Comparison of ENCODE assay signal across 23 cellular contexts in genomic region chr9:133803028-133803585, GRCh38.
DNase-seq lines count a peak whose midpoint lies in the region; ATAC-seq and TF ChIP-seq lines count a peak whose summit lies in the region.
"Had no signal": no experiment of that assay in that cellular context is flagged by ENCODE, and none has a peak within 500 bp of the region (broad histone marks: within the 10 kb centered on the region; RNA-seq: fewer than 3 reads in every experiment).

No MANE protein-coding gene starts in this region.

- no peaks in the 10 kb centered on the region for H3K4me1 Mint-ChIP-seq in CD14-positive monocyte
- H3K4me1 Mint-ChIP-seq: activated naive CD8-positive, alpha-beta T cell treated with anti-CD3 and anti-CD28 coated beads, Interleukin-2, amount 10 ng/mL, durations not matched to agents 7 days and 5 days; stimulated activated naive CD8-positive, alpha-beta T cell treated with anti-CD3 and anti-CD28 coated beads, Interleukin-15, amount 100 ng/mL, for 72 hours had no signal

- intact Hi-C loops in adrenal gland (cut with DNase I) = no loop called here
- intact Hi-C loops in sciatic nerve (cut with DNase I) = no loop called here
- intact Hi-C loops in CD14-positive monocyte (cut with micrococcal nuclease) = no loop called here

- H3K9me3 ChIP-seq in adrenal gland (replicated peaks in 1 of 3) = no peaks in the 10 kb centered on the region
- H3K9me3 ChIP-seq: psoas muscle, SJCRH30, spleen, upper lobe of left lung had no signal

- H3K4me3 ChIP-seq in adrenal gland = no peak overlapping the region
- H3K4me3 ChIP-seq: psoas muscle, SJCRH30, spleen, upper lobe of left lung had no signal

- H3K27ac ChIP-seq in adrenal gland = peak overlapping the region in 4 of 5 donors; percentile 7 to 41 (median 34)
- H3K27ac ChIP-seq: psoas muscle, SJCRH30, spleen, upper lobe of left lung, WERI-Rb-1 had no signal

- 36 to 52% (median 46%) methylated on average over 11 to 21 of the region's 21 CpGs for WGBS in adrenal gland, 4 donors

- peak; percentile 79 for DNase-seq in GM03348 (ENCODE audit: low spot score)
- peak; percentile 70 to 91 (median 89) for DNase-seq in adrenal gland
- DNase-seq in glomerular visceral epithelial cell (ENCODE audit: extremely low spot score) = peak; percentile 61
- DNase-seq in sciatic nerve (ENCODE audit: low spot score) = no peak
- DNase-seq in NCI-H1930 (lab: John Stamatoyannopoulos, UW) = no peak
- no peak for DNase-seq in CD14-positive monocyte (ENCODE audit: low spot score)
- DNase-seq in left lobe of liver (ENCODE audit: low spot score) = no peak
- no peak for DNase-seq in NCI-H1694 (lab: John Stamatoyannopoulos, UW)
- DNase-seq: activated CD8-positive, alpha-beta memory T cell treated with anti-CD3 and anti-CD28 coated beads, Interleukin-2, amount 50 U/mL, for 4 hours; activated naive CD8-positive, alpha-beta T cell treated with anti-CD3 and anti-CD28 coated beads, Interleukin-2, amount 10 ng/mL, durations not matched to agents 7 days and 5 days; AML-193; MM.1S; NCI-H146; spleen; stimulated activated CD4-positive, alpha-beta T cell treated with anti-CD3 and anti-CD28 coated beads, Interleukin-4, amount 100 ng/mL, for 24 hours; stimulated activated naive CD8-positive, alpha-beta T cell treated with anti-CD3 and anti-CD28 coated beads, Interleukin-15, amount 100 ng/mL, for 72 hours; WERI-Rb-1 had no signal

- no peaks in the 10 kb centered on the region for H3K27me3 ChIP-seq in adrenal gland
- H3K27me3 ChIP-seq: SJCRH30, spleen, upper lobe of left lung had no signal

- peaks cover 0 to 26% of the 10 kb centered on the region in 2 donors for H3K36me3 ChIP-seq in adrenal gland (replicated peaks in 1 of 2)

- no peak for TF ChIP-seq CTCF in adrenal gland (IDR thresholded peaks at IDR 0.05)
- TF ChIP-seq CTCF in CD14-positive monocyte (IDR thresholded peaks at IDR 0.05) = no peak

- peaks cover 35 to 69% of the 10 kb centered on the region in 2 donors for H3K36me3 Mint-ChIP-seq in CD14-positive monocyte
- H3K36me3 Mint-ChIP-seq: activated naive CD8-positive, alpha-beta T cell treated with anti-CD3 and anti-CD28 coated beads, Interleukin-2, amount 10 ng/mL, durations not matched to agents 7 days and 5 days; IgD-negative memory B cell; natural killer cell treated with Interleukin-12 subunit alpha and Interleukin-12 subunit beta and Interleukin-15 and Interleukin-18, amount 100 ng/mL, for 72 hours had no signal

- peak; percentile 44 for ATAC-seq in sciatic nerve
- ATAC-seq in left lobe of liver = no peak
- ATAC-seq: natural killer cell treated with Interleukin-12 subunit alpha and Interleukin-12 subunit beta and Interleukin-15 and Interleukin-18, amount 100 ng/mL, for 72 hours; psoas muscle; stimulated activated naive CD8-positive, alpha-beta T cell treated with anti-CD3 and anti-CD28 coated beads, Interleukin-15, amount 100 ng/mL, for 72 hours had no signal

- no peak for TF ChIP-seq POLR2A in adrenal gland (IDR thresholded peaks at IDR 0.05)

- H3K27me3 Mint-ChIP-seq in CD14-positive monocyte (ENCODE audit: low read depth in 3 of 3) = peaks cover 0 to under 1% (median 0%) of the 10 kb centered on the region in 3 donors
- H3K27me3 Mint-ChIP-seq: activated naive CD8-positive, alpha-beta T cell treated with anti-CD3 and anti-CD28 coated beads, Interleukin-2, amount 10 ng/mL, durations not matched to agents 7 days and 5 days; IgD-negative memory B cell; natural killer cell treated with Interleukin-12 subunit alpha and Interleukin-12 subunit beta and Interleukin-15 and Interleukin-18, amount 100 ng/mL, for 72 hours; stimulated activated naive CD8-positive, alpha-beta T cell treated with anti-CD3 and anti-CD28 coated beads, Interleukin-15, amount 100 ng/mL, for 72 hours had no signal

- peaks cover 0 to 2% (median 0%) of the 10 kb centered on the region in 7 donors for H3K9me3 Mint-ChIP-seq in CD14-positive monocyte
- H3K9me3 Mint-ChIP-seq: activated naive CD8-positive, alpha-beta T cell treated with anti-CD3 and anti-CD28 coated beads, Interleukin-2, amount 10 ng/mL, durations not matched to agents 7 days and 5 days; IgD-negative memory B cell; natural killer cell treated with Interleukin-12 subunit alpha and Interleukin-12 subunit beta and Interleukin-15 and Interleukin-18, amount 100 ng/mL, for 72 hours; stimulated activated naive CD8-positive, alpha-beta T cell treated with anti-CD3 and anti-CD28 coated beads, Interleukin-15, amount 100 ng/mL, for 72 hours; T-helper 1 cell treated with Interleukin-12 subunit alpha and Interleukin-12 subunit beta and Interleukin-4 antibody, amounts not matched to agents 30 μg/mL and 1 μg/mL, for 36 hours had no signal

- peak overlapping the region in 1 of 7 donors; percentile 25 for H3K27ac Mint-ChIP-seq in CD14-positive monocyte
- H3K27ac Mint-ChIP-seq: IgD-negative memory B cell; natural killer cell treated with Interleukin-12 subunit alpha and Interleukin-12 subunit beta and Interleukin-15 and Interleukin-18, amount 100 ng/mL, for 72 hours; T-helper 1 cell treated with Interleukin-12 subunit alpha and Interleukin-12 subunit beta and Interleukin-4 antibody, amounts not matched to agents 30 μg/mL and 1 μg/mL, for 36 hours had no signal

- H3K4me1 ChIP-seq in adrenal gland (replicated peaks in 1 of 2) = peaks cover 0 to 12% of the 10 kb centered on the region in 2 donors
- H3K4me1 ChIP-seq: psoas muscle, SJCRH30, upper lobe of left lung had no signal

- H3K4me3 Mint-ChIP-seq in CD14-positive monocyte = no peak overlapping the region
- H3K4me3 Mint-ChIP-seq: activated naive CD8-positive, alpha-beta T cell treated with anti-CD3 and anti-CD28 coated beads, Interleukin-2, amount 10 ng/mL, durations not matched to agents 7 days and 5 days; natural killer cell treated with Interleukin-12 subunit alpha and Interleukin-12 subunit beta and Interleukin-15 and Interleukin-18, amount 100 ng/mL, for 72 hours; stimulated activated naive CD8-positive, alpha-beta T cell treated with anti-CD3 and anti-CD28 coated beads, Interleukin-15, amount 100 ng/mL, for 72 hours; T-helper 1 cell treated with Interleukin-12 subunit alpha and Interleukin-12 subunit beta and Interleukin-4 antibody, amounts not matched to agents 30 μg/mL and 1 μg/mL, for 36 hours had no signal

Comparison
In these comparisons a context has a peak if more than half of its experiments do, and no peak if none do; other contexts are left out.
1. DNase-seq: peak in GM03348 (single experiment), adrenal gland (7 of 7) and glomerular visceral epithelial cell (single experiment); none in sciatic nerve (single experiment), NCI-H1930 (0 of 2), CD14-positive monocyte (single experiment), left lobe of liver (single experiment) and NCI-H1694 (single experiment).